In genomic region chrX:3811331-3812311, GRCh38 we compare ENCODE assay signal across 8 cellular contexts.
DNase-seq lines count a peak whose midpoint lies in the region; ATAC-seq, FAIRE-seq and TF ChIP-seq lines count a peak whose summit lies in the region.

No MANE protein-coding gene starts in this region.

- H3K4me3 ChIP-seq in A549 (no peak overlapping the region), OCI-LY1 (ENCODE audit: low read depth, low read length, poor library complexity, severe bottlenecking) (no peak overlapping the region)

- no peaks in the 10 kb centered on the region for H3K27me3 ChIP-seq in OCI-LY1 (ENCODE audit: insufficient read depth, low read length)

- ATAC-seq in A549 (no peak), HG03159 (IDR thresholded peaks at IDR 0.05; ENCODE audit: unreplicated experiment) (peak; percentile 21), HG03139 (IDR thresholded peaks at IDR 0.05; ENCODE audit: unreplicated experiment) (no peak)
- no peak for ATAC-seq in activated naive CD8-positive, alpha-beta T cell treated with anti-CD3 and anti-CD28 coated beads, Interleukin-2, amount 50 U/mL, for 24 hours
- ATAC-seq in stimulated activated naive B cell treated with anti-CD40 and anti-IgM and Interleukin-4, amounts not matched to agents 10 μg/mL and 1 μg/mL and 100 μg/mL, for 72 hours (replicated peaks): peak in 1 of 2 donors; percentile 10

- no peaks in the 10 kb centered on the region for H3K9me3 Mint-ChIP-seq in activated naive CD8-positive, alpha-beta T cell treated with anti-CD3 and anti-CD28 coated beads, Interleukin-2, amount 50 U/mL, for 24 hours
- H3K9me3 Mint-ChIP-seq in stimulated activated naive B cell treated with anti-CD40 and anti-IgM and Interleukin-4, amounts not matched to agents 10 μg/mL and 1 μg/mL and 100 μg/mL, for 72 hours: no peaks in the 10 kb centered on the region

- no peak overlapping the region for H3K27ac ChIP-seq in A549
- no peak overlapping the region for H3K27ac ChIP-seq in OCI-LY1 (ENCODE audit: low read depth, low read length, poor library complexity, severe bottlenecking)

- H3K27ac Mint-ChIP-seq in activated naive CD8-positive, alpha-beta T cell treated with anti-CD3 and anti-CD28 coated beads, Interleukin-2, amount 50 U/mL, for 24 hours: no peak overlapping the region
- peak overlapping the region; percentile 34 for H3K27ac Mint-ChIP-seq in stimulated activated naive B cell treated with anti-CD40 and anti-IgM and Interleukin-4, amounts not matched to agents 10 μg/mL and 1 μg/mL and 100 μg/mL, for 72 hours

- TF ChIP-seq CTCF in A549 (IDR thresholded peaks at IDR 0.05): peak; percentile 65
- peak; percentile 40; the same call in 1 of the 2 replicates for TF ChIP-seq CTCF in GM12874 (IDR thresholded peaks at IDR 0.05; ENCODE audit: insufficient read depth, low read depth, low read length)
- peak; percentile 53; the same call in 1 of the 2 replicates for TF ChIP-seq CTCF in OCI-LY1 (IDR thresholded peaks at IDR 0.05; ENCODE audit: low read length)

- POLR2A ChIA-PET in A549 (lab: Yijun Ruan, JAX): no interaction called here

- no peak for FAIRE-seq in A549 (lab: Jason Lieb, UNC)

- no peaks in the 10 kb centered on the region for H3K9me2 ChIP-seq in OCI-LY1 (ENCODE audit: low read depth, low read length)

- peaks cover 6% of the 10 kb centered on the region; the same call in 2 of the 3 replicates for H3K4me1 ChIP-seq in A549
- peaks cover 11% of the 10 kb centered on the region for H3K4me1 ChIP-seq in OCI-LY1 (ENCODE audit: insufficient read depth, low read length, severe bottlenecking)

- no peaks in the 10 kb centered on the region for H3K79me2 ChIP-seq in OCI-LY1 (ENCODE audit: insufficient read depth, low read length)

- H2AFZ ChIP-seq in OCI-LY1 (ENCODE audit: low read length): no peak overlapping the region

- no peaks in the 10 kb centered on the region for H3K9me3 ChIP-seq in A549
- H3K9me3 ChIP-seq in OCI-LY1 (ENCODE audit: low read length): no peaks in the 10 kb centered on the region

- DNase-seq in A549 (ENCODE audit: low read depth in 1 of 2, low spot score in 1 of 2): peak; percentile 40 to 48
- DNase-seq in activated naive CD8-positive, alpha-beta T cell treated with anti-CD3 and anti-CD28 coated beads, Interleukin-2, amount 50 U/mL, for 24 hours: peak; percentile 26
- DNase-seq in iris pigment epithelial cell (ENCODE audit: low read depth): peak; percentile 60
- peak; percentile 35 for DNase-seq in stimulated activated naive B cell treated with anti-CD40 and anti-IgM and Interleukin-4, amounts not matched to agents 10 μg/mL and 1 μg/mL and 100 μg/mL, for 72 hours

- 25% methylated on average over 15 of the region's 16 CpGs for WGBS in A549 (ENCODE audit: missing lambda C conversion rate)

- CTCF ChIA-PET in A549 (lab: Yijun Ruan, JAX): interaction anchor here (0.6 to 0.8 kb wide), 7 partner anchors 10 to 801 kb away, joined by 3 to 9 read pairs (median 3); no protein-coding TSS in a partner anchor

- H3K4me1 Mint-ChIP-seq in activated naive CD8-positive, alpha-beta T cell treated with anti-CD3 and anti-CD28 coated beads, Interleukin-2, amount 50 U/mL, for 24 hours: peaks cover 17% of the 10 kb centered on the region
- peaks cover 8 to 14% of the 10 kb centered on the region in 2 donors for H3K4me1 Mint-ChIP-seq in stimulated activated naive B cell treated with anti-CD40 and anti-IgM and Interleukin-4, amounts not matched to agents 10 μg/mL and 1 μg/mL and 100 μg/mL, for 72 hours

- H3K9ac ChIP-seq in OCI-LY1 (ENCODE audit: low read length): no peak overlapping the region

- no peaks in the 10 kb centered on the region for H3F3A ChIP-seq in OCI-LY1 (ENCODE audit: insufficient read depth, low read length)

- no peaks in the 10 kb centered on the region for H3K36me3 Mint-ChIP-seq in activated naive CD8-positive, alpha-beta T cell treated with anti-CD3 and anti-CD28 coated beads, Interleukin-2, amount 50 U/mL, for 24 hours (ENCODE audit: low read depth)
- H3K36me3 Mint-ChIP-seq in stimulated activated naive B cell treated with anti-CD40 and anti-IgM and Interleukin-4, amounts not matched to agents 10 μg/mL and 1 μg/mL and 100 μg/mL, for 72 hours: peaks cover 0 to 9% of the 10 kb centered on the region in 2 donors

- no peak for TF ChIP-seq POLR2A in A549 (IDR thresholded peaks at IDR 0.05; ENCODE audit: low read length)

- H3K4me2 ChIP-seq in A549 (peak overlapping the region; percentile 37), OCI-LY1 (ENCODE audit: low read length) (peak overlapping the region; percentile 32; the same call in 1 of the 2 replicates)

- peaks cover 9% of the 10 kb centered on the region for H3K27me3 Mint-ChIP-seq in activated naive CD8-positive, alpha-beta T cell treated with anti-CD3 and anti-CD28 coated beads, Interleukin-2, amount 50 U/mL, for 24 hours
- H3K27me3 Mint-ChIP-seq in stimulated activated naive B cell treated with anti-CD40 and anti-IgM and Interleukin-4, amounts not matched to agents 10 μg/mL and 1 μg/mL and 100 μg/mL, for 72 hours: peaks cover 12 to 24% of the 10 kb centered on the region in 2 donors

- no peak for TF ChIP-seq EP300 in A549 (IDR thresholded peaks at IDR 0.05)

- no peaks in the 10 kb centered on the region for H3K36me3 ChIP-seq in OCI-LY1 (ENCODE audit: insufficient read depth, low read length)

- no peak overlapping the region for H3K4me3 Mint-ChIP-seq in activated naive CD8-positive, alpha-beta T cell treated with anti-CD3 and anti-CD28 coated beads, Interleukin-2, amount 50 U/mL, for 24 hours
- peak overlapping the region; percentile 13 to 35 for H3K4me3 Mint-ChIP-seq in stimulated activated naive B cell treated with anti-CD40 and anti-IgM and Interleukin-4, amounts not matched to agents 10 μg/mL and 1 μg/mL and 100 μg/mL, for 72 hours

- peak; percentile 71 to 74 for TF ChIP-seq RAD21 in A549 (conservative IDR thresholded peaks at IDR 0.05 in 1 of 2, IDR thresholded peaks at IDR 0.05 in 1 of 2)

- no peaks in the 10 kb centered on the region for H4K20me1 ChIP-seq in OCI-LY1 (ENCODE audit: insufficient read depth, low read length)

TF ChIP-seq in A549, 52 proteins besides CTCF, POLR2A, EP300 and RAD21:
- TF ChIP-seq SMC3 (IDR thresholded peaks at IDR 0.05) (peak; percentile 75), ZFP36 (IDR thresholded peaks at IDR 0.05; ENCODE audit: borderline replicate concordance, partially characterized antibody) (no peak)
